In the genomic region with DNA sequence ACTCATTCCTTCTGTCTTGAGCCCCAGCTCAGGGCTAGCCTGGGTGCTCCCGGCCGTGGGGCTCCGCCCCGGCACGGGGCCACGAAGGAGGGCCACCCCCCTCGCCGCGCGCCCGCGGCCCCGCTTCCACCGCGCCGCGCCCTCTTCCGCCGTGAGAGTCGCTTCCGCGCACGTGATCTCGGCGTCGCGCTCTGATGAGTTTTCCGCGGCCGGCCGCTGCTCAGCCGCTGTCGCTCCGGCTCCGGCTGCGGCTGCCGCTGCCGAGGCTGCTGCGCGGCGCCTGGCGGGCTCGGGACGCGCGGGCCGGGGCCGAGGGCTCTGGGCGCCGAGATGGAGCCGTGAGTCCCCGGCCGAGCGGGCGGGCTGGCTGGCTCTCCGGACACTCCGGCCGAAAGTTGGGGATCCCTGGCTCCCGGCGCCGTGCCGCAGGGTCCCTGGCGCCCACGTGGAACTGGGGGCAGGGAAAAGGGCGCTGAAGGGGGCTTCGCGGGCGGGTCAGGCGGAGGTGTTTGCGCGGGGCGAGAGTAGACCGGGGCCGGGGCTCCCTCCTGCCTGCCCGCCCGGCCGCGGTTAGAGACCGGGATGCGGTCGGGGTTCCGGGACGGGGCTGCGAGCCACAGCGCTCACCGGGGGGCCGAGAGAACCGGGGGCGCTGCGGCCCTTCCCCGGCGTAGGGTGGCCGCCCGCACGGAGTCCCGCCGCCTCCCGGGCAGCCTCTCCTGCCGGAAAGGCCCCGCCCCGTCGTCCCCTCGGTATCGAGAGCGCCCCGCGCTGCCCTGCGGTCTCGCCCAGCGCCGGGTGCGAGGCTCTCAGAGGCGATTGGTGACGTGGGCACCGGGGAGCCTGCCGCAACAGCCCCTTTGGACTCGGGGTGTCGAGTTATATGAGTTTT, we compare ENCODE assay signal across 8 cellular contexts. TPM values are rescaled to one million over a fixed set of nuclear protein-coding genes. Genes with fewer than 3 reads are reported as not detected.
DNase-seq lines count a peak whose midpoint lies in the region; ATAC-seq and TF ChIP-seq lines count a peak whose summit lies in the region.

TSS of gene TMEM181 (plus strand) at position 197 of the 892 bp plus-strand sequence. CDS start at position 331, 134 bp downstream.

- 0 out of 2 replicates have a peak, but pooled peaks have one; percentile 11 for TF ChIP-seq CTCF in BJ (IDR thresholded peaks at IDR 0.05; ENCODE audit: insufficient read depth, low read depth, low read length)
- TF ChIP-seq CTCF in activated CD8-positive, alpha-beta T cell treated with anti-CD3 and anti-CD28 coated beads for 36 hours (IDR thresholded peaks at IDR 0.05), result no peak
- no peak for TF ChIP-seq CTCF in lung (IDR thresholded peaks at IDR 0.05; ENCODE audit: control extremely low read depth, extremely low read depth)

- H3K27me3 Mint-ChIP-seq in activated CD8-positive, alpha-beta T cell treated with anti-CD3 and anti-CD28 coated beads for 36 hours, result no peaks in the 10 kb centered on the region

- 0% methylated on average over 85 to 118 of the region's 118 CpGs for WGBS in lung, 2 donors

- DNase-seq in BJ (ENCODE audit: low read depth), result no peak
- peak; percentile 62 for DNase-seq in NCI-H748 treated with DMSO at 0.1 percent for 48 hours (lab: John Stamatoyannopoulos, UW)
- DNase-seq in activated CD8-positive, alpha-beta T cell treated with anti-CD3 and anti-CD28 coated beads for 36 hours, result peak; percentile 88
- DNase-seq in ecto neural progenitor cell (ENCODE audit: low spot score), result peak; percentile 87
- DNase-seq in lung (ENCODE audit: low spot score), result peak; percentile 86
- peak; percentile 70 to 82 (median 75) for DNase-seq in stimulated activated CD4-positive, alpha-beta T cell treated with anti-CD3 and anti-CD28 coated beads, TNF-alpha, amount 100 ng/mL, for 4 hours (ENCODE audit: low read depth in 3 of 3)

- no peaks in the 10 kb centered on the region for H3K9me3 Mint-ChIP-seq in activated CD8-positive, alpha-beta T cell treated with anti-CD3 and anti-CD28 coated beads for 36 hours

- POLR2A ChIA-PET in BJ (lab: Charles Lee), result interaction anchor here (0.6 kb wide), 1 partner anchor 389 kb away, joined by 5 read pairs; no protein-coding TSS in a partner anchor
- POLR2A ChIA-PET in activated CD8-positive, alpha-beta T cell treated with anti-CD3 and anti-CD28 coated beads for 36 hours (lab: Charles Lee), result interaction anchor here (0.6 to 0.8 kb wide), 3 partner anchors 40 to 89 kb away, joined by 3 to 4 read pairs (median 3); partner anchors contain the start of gene SYTL3

- H3K4me1 Mint-ChIP-seq in activated CD8-positive, alpha-beta T cell treated with anti-CD3 and anti-CD28 coated beads for 36 hours (ENCODE audit: low read depth), result peaks cover 40% of the 10 kb centered on the region

- peaks cover 12% of the 10 kb centered on the region for H3K36me3 Mint-ChIP-seq in activated CD8-positive, alpha-beta T cell treated with anti-CD3 and anti-CD28 coated beads for 36 hours (ENCODE audit: low read depth)

- H3K36me3 ChIP-seq in BJ (ENCODE audit: control insufficient read depth, insufficient read depth, low read length), result no peaks in the 10 kb centered on the region; the same call in 1 of the 2 replicates
- no peaks in the 10 kb centered on the region for H3K36me3 ChIP-seq in lung (ENCODE audit: control insufficient read depth in 2 of 2, insufficient read depth in 2 of 2, low read length in 2 of 2)

- H3K27me3 ChIP-seq in BJ (ENCODE audit: control insufficient read depth, insufficient read depth, low read length) (peaks cover 2% of the 10 kb centered on the region; the same call in 1 of the 2 replicates), lung (ENCODE audit: control insufficient read depth, insufficient read depth) (no peaks in the 10 kb centered on the region)

- CTCF ChIA-PET in BJ (lab: Yijun Ruan, JAX), result interaction anchor here (1.2 kb wide), 1 partner anchor 10 kb away, joined by 4 read pairs; no protein-coding TSS in a partner anchor
- CTCF ChIA-PET in activated CD8-positive, alpha-beta T cell treated with anti-CD3 and anti-CD28 coated beads for 36 hours (lab: Charles Lee), result interaction anchor here (1.0 to 2.1 kb wide), 3 partner anchors 8 to 339 kb away, joined by 3 to 5 read pairs (median 4); no protein-coding TSS in a partner anchor

- peaks cover 9 to 10% of the 10 kb centered on the region in 2 donors for H3K4me1 ChIP-seq in lung (ENCODE audit: control insufficient read depth in 2 of 2, insufficient read depth in 2 of 2, low read length in 2 of 2)

- H3K27ac Mint-ChIP-seq in activated CD8-positive, alpha-beta T cell treated with anti-CD3 and anti-CD28 coated beads for 36 hours, result peak within 1 kb of the TSS; percentile 79

- peak within 1 kb of the TSS; percentile 89 for H3K4me3 ChIP-seq in BJ (ENCODE audit: low read depth, low read length)
- H3K4me3 ChIP-seq in lung, result peak within 1 kb of the TSS; percentile 83

- no peaks in the 10 kb centered on the region for H3K9me3 ChIP-seq in lung (ENCODE audit: control insufficient read depth in 2 of 2, insufficient read depth in 1 of 2, low read length in 1 of 2)

- intact Hi-C loops in activated CD8-positive, alpha-beta T cell treated with anti-CD3 and anti-CD28 coated beads for 36 hours (cut with micrococcal nuclease), result no loop called here

- TF ChIP-seq POLR2A in GM19099 (IDR thresholded peaks at IDR 0.05; ENCODE audit: extremely low read depth, insufficient read length, low read depth), result peak; percentile 94

- H3K4me3 Mint-ChIP-seq in activated CD8-positive, alpha-beta T cell treated with anti-CD3 and anti-CD28 coated beads for 36 hours, result peak within 1 kb of the TSS; percentile 81

- ATAC-seq in HG03432 (IDR thresholded peaks at IDR 0.05; ENCODE audit: unreplicated experiment) (peak; percentile 93), lung (ENCODE audit: insufficient read depth, low FRiP score) (peak; percentile 89)
- ATAC-seq in activated CD8-positive, alpha-beta T cell treated with anti-CD3 and anti-CD28 coated beads for 36 hours, result peak; percentile 83

- H3K27ac ChIP-seq in lung (ENCODE audit: low read depth in 1 of 2, low read length in 1 of 2), result peak within 1 kb of the TSS; percentile 94 to 97

RNA-seq across cellular contexts. Expression of gene TMEM181, which starts in this region (rescaled TPM):
- polyA plus RNA-seq in BJ (2011; rRNA removed) (20.6 and 30.6 TPM in 2 replicates), lung (10 to 100 TPM; 14.5 to 18.8 TPM)
- 12.3 and 17.0 TPM in 2 replicates for polyA minus RNA-seq in BJ (2011; rRNA and poly(A)+ RNA removed)
- total RNA-seq in activated CD8-positive, alpha-beta T cell treated with anti-CD3 and anti-CD28 coated beads for 36 hours, result 10 to 100 TPM; 10.0 to 10.1 TPM
- total RNA-seq in lung, result 10 to 100 TPM; 22.1 to 28.5 TPM
